Comparison of ENCODE assay signal across 14 cellular contexts in genomic region chr5:101102506-101102905, GRCh38.
DNase-seq lines count a peak whose midpoint lies in the region; ATAC-seq and TF ChIP-seq lines count a peak whose summit lies in the region.
"Had no signal": no experiment of that assay in that cellular context is flagged by ENCODE, and none has a peak within 500 bp of the region (broad histone marks: within the 10 kb centered on the region; RNA-seq: fewer than 3 reads in every experiment).

No MANE protein-coding gene starts in this region.

- H3K4me2 ChIP-seq in mammary epithelial cell (ENCODE audit: insufficient read depth, low read depth, low read length) (no peak overlapping the region), mesendoderm (ENCODE audit: low read length) (no peak overlapping the region)

- H2BK120ac ChIP-seq in mesendoderm (ENCODE audit: low read depth, low read length), result no peak overlapping the region

- H3K4me1 ChIP-seq in mammary epithelial cell (ENCODE audit: insufficient read depth, low read length) (no peaks in the 10 kb centered on the region), mesendoderm (ENCODE audit: control insufficient read depth, low read depth, low read length) (no peaks in the 10 kb centered on the region)
- H3K4me1 ChIP-seq: uterus had no signal

- H2BK5ac ChIP-seq in mesendoderm (ENCODE audit: low read length), result no peak overlapping the region

- H3K9me3 ChIP-seq in mammary epithelial cell (replicated peaks; ENCODE audit: insufficient read depth, low read length), result no peaks in the 10 kb centered on the region
- H3K9me3 ChIP-seq: uterus had no signal

- TF ChIP-seq CTCF in mammary epithelial cell (conservative IDR thresholded peaks at IDR 0.05 in 1 of 2, IDR thresholded peaks at IDR 0.05 in 1 of 2; ENCODE audit: extremely low read depth in 1 of 2, insufficient read depth in 1 of 2, low read depth in 1 of 2, low read length in 2 of 2), result no peak
- no peak for TF ChIP-seq CTCF in dorsolateral prefrontal cortex (IDR thresholded peaks at IDR 0.05 in 54 of 56, conservative IDR thresholded peaks at IDR 0.05 in 2 of 56; ENCODE audit: low read depth in 1 of 56, partially characterized antibody in 56 of 56)

- intact Hi-C loops in mammary epithelial cell (cut with micrococcal nuclease) (no loop called here), dorsolateral prefrontal cortex (cut with DNase I) (no loop called here)

- no peak overlapping the region for H2BK15ac ChIP-seq in mesendoderm (replicated peaks; ENCODE audit: low read depth)

- H3K79me2 ChIP-seq in mammary epithelial cell (ENCODE audit: insufficient read depth, low read length), result no peaks in the 10 kb centered on the region
- H3K79me2 ChIP-seq in mesendoderm (ENCODE audit: control insufficient read depth, insufficient read depth, low read length), result no peaks in the 10 kb centered on the region

- H3K4ac ChIP-seq in mesendoderm (ENCODE audit: low read depth, low read length), result no peak overlapping the region

- H2AK5ac ChIP-seq in mesendoderm (ENCODE audit: low read length), result no peak overlapping the region

- no peak overlapping the region for H3K23ac ChIP-seq in mesendoderm (ENCODE audit: low read length)

- H3K36me3 ChIP-seq in mammary epithelial cell (ENCODE audit: insufficient read depth, low read length) (no peaks in the 10 kb centered on the region), mesendoderm (ENCODE audit: control insufficient read depth, insufficient read depth, low read length) (no peaks in the 10 kb centered on the region)
- H3K36me3 ChIP-seq: uterus had no signal

- DNase-seq in DMS53 treated with DMSO at 0.1 percent for 48 hours (lab: John Stamatoyannopoulos, UW; ENCODE audit: unreplicated experiment) (peak; percentile 87), NCI-H2196 (lab: John Stamatoyannopoulos, UW; ENCODE audit: unreplicated experiment) (peak; percentile 23), mammary epithelial cell (peak; percentile 1), mesendoderm (peak; percentile 14), dorsolateral prefrontal cortex (no peak), left lobe of liver (ENCODE audit: low spot score) (no peak)
- DNase-seq in activated naive CD4-positive, alpha-beta T cell treated with anti-CD3 and anti-CD28 coated beads, Interleukin-2, amount 50 U/mL, for 16 hours, result no peak
- DNase-seq: activated CD4-positive, CD25-positive, alpha-beta regulatory T cell treated with anti-CD3 and anti-CD28 coated beads, Interleukin-2, amount 50 U/mL, for 72 hours; Calu3; NCI-H1694; T1000; uterus had no signal

- in situ Hi-C loops in mammary epithelial cell (cut with MboI; ENCODE audit: low sequenced_read_pairs in 2 of 2), result no loop called here

- H4K8ac ChIP-seq in mesendoderm (ENCODE audit: low read depth, low read length), result no peak overlapping the region

- BruUV-seq in mammary epithelial cell (replicated peaks; lab: Mats Ljungman, UMichigan), result no TSS peak

- H3K18ac ChIP-seq in mesendoderm (ENCODE audit: low read length), result no peak overlapping the region

- no peak overlapping the region for H2AFZ ChIP-seq in mammary epithelial cell (ENCODE audit: low read depth, low read length)

- H3K27ac ChIP-seq in mammary epithelial cell (ENCODE audit: insufficient read depth, low read depth, low read length) (no peak overlapping the region), mesendoderm (ENCODE audit: low read depth, low read length) (no peak overlapping the region), dorsolateral prefrontal cortex (no peak overlapping the region)
- H3K27ac ChIP-seq: uterus had no signal

- H3K56ac ChIP-seq in mesendoderm (ENCODE audit: low read length), result no peak overlapping the region

- H4K20me1 ChIP-seq in mammary epithelial cell (ENCODE audit: insufficient read depth, low read length), result no peaks in the 10 kb centered on the region

- CTCF ChIA-PET in mammary epithelial cell (lab: Charles Lee; ENCODE audit: low non-redundant PET), result no interaction called here

- H3K27me3 ChIP-seq in mammary epithelial cell (ENCODE audit: insufficient read depth, low read length) (no peaks in the 10 kb centered on the region), mesendoderm (ENCODE audit: insufficient read depth, low read length, poor library complexity) (no peaks in the 10 kb centered on the region), dorsolateral prefrontal cortex (no peaks in the 10 kb centered on the region)
- H3K27me3 ChIP-seq: uterus had no signal

- H3K9ac ChIP-seq in mammary epithelial cell (ENCODE audit: insufficient read depth, low read length), result no peak overlapping the region
- no peak overlapping the region for H3K9ac ChIP-seq in mesendoderm (ENCODE audit: low read length)

- ATAC-seq in left lobe of liver, result no peak
- ATAC-seq: sciatic nerve had no signal

- H3K4me3 ChIP-seq in mammary epithelial cell (replicated peaks in 1 of 3; ENCODE audit: insufficient read depth in 1 of 3, low read depth in 2 of 3, low read length in 3 of 3) (no peak overlapping the region), mesendoderm (ENCODE audit: low read length) (no peak overlapping the region), dorsolateral prefrontal cortex (no peak overlapping the region)
- H3K4me3 ChIP-seq: lung, uterus had no signal

- no peaks in the 10 kb centered on the region for H3K79me1 ChIP-seq in mesendoderm (ENCODE audit: low read length)

- dilution Hi-C loops in mammary epithelial cell (cut with HindIII; ENCODE audit: low sequenced_read_pairs), result no loop called here

- H4K5ac ChIP-seq in mesendoderm (ENCODE audit: low read length), result no peak overlapping the region

Comparison
In these comparisons a context has a peak if more than half of its experiments do, and no peak if none do; other contexts are left out.
1. DNase-seq: peak in DMS53 treated with DMSO at 0.1 percent for 48 hours (single experiment), NCI-H2196 (single experiment), mammary epithelial cell (single experiment) and mesendoderm (single experiment); none in dorsolateral prefrontal cortex (0 of 10), activated naive CD4-positive, alpha-beta T cell treated with anti-CD3 and anti-CD28 coated beads, Interleukin-2, amount 50 U/mL, for 16 hours (single experiment) and left lobe of liver (single experiment).